ENCODE assay signal across 1 cellular context in the genomic region with DNA sequence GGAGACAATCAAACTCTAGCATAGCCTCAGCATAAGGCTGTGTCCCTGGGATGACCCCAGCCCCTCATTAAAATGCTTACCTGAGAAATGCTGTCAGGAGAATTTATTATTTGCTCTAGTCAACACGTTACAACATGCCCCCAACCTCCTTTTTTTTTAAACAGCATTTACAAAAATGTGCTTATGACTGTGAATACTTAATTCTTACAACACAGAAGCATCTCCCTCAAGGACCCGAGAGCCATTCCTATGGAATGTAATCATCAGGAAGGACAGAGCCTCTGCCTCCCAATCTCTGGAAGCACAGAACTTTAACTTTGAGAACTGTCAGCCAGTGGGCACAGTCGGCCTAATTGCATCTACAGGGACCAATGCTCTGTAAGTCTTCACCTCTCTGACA.
TF ChIP-seq lines count a peak whose summit lies in the region.

No MANE protein-coding gene starts in this region.

TF ChIP-seq in GM23338, 12 proteins besides CTCF, POLR2A, EP300 and RAD21 (continued from another document):
- TF ChIP-seq, protein P1, sequence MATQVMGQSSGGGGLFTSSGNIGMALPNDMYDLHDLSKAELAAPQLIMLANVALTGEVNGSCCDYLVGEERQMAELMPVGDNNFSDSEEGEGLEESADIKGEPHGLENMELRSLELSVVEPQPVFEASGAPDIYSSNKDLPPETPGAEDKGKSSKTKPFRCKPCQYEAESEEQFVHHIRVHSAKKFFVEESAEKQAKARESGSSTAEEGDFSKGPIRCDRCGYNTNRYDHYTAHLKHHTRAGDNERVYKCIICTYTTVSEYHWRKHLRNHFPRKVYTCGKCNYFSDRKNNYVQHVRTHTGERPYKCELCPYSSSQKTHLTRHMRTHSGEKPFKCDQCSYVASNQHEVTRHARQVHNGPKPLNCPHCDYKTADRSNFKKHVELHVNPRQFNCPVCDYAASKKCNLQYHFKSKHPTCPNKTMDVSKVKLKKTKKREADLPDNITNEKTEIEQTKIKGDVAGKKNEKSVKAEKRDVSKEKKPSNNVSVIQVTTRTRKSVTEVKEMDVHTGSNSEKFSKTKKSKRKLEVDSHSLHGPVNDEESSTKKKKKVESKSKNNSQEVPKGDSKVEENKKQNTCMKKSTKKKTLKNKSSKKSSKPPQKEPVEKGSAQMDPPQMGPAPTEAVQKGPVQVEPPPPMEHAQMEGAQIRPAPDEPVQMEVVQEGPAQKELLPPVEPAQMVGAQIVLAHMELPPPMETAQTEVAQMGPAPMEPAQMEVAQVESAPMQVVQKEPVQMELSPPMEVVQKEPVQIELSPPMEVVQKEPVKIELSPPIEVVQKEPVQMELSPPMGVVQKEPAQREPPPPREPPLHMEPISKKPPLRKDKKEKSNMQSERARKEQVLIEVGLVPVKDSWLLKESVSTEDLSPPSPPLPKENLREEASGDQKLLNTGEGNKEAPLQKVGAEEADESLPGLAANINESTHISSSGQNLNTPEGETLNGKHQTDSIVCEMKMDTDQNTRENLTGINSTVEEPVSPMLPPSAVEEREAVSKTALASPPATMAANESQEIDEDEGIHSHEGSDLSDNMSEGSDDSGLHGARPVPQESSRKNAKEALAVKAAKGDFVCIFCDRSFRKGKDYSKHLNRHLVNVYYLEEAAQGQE (IDR thresholded peaks at IDR 0.05; ENCODE audit: unreplicated experiment): no peak
- TF ChIP-seq POLR2AphosphoS5 (IDR thresholded peaks at IDR 0.05; ENCODE audit: low read depth) (no peak), ZNF114 (CRISPR knock-in tag; IDR thresholded peaks at IDR 0.05) (no peak), STAT1 (IDR thresholded peaks at IDR 0.05; ENCODE audit: unreplicated experiment) (no peak), JUNB (IDR thresholded peaks at IDR 0.05; ENCODE audit: unreplicated experiment) (no peak), NANOG (IDR thresholded peaks at IDR 0.05; ENCODE audit: borderline replicate concordance) (no peak), EZH2phosphoT487 (IDR thresholded peaks at IDR 0.05; ENCODE audit: unreplicated experiment) (no peak), ZNF331 (CRISPR knock-in tag; IDR thresholded peaks at IDR 0.05; ENCODE audit: low read depth) (no peak)
- TF ChIP-seq, protein P2, sequence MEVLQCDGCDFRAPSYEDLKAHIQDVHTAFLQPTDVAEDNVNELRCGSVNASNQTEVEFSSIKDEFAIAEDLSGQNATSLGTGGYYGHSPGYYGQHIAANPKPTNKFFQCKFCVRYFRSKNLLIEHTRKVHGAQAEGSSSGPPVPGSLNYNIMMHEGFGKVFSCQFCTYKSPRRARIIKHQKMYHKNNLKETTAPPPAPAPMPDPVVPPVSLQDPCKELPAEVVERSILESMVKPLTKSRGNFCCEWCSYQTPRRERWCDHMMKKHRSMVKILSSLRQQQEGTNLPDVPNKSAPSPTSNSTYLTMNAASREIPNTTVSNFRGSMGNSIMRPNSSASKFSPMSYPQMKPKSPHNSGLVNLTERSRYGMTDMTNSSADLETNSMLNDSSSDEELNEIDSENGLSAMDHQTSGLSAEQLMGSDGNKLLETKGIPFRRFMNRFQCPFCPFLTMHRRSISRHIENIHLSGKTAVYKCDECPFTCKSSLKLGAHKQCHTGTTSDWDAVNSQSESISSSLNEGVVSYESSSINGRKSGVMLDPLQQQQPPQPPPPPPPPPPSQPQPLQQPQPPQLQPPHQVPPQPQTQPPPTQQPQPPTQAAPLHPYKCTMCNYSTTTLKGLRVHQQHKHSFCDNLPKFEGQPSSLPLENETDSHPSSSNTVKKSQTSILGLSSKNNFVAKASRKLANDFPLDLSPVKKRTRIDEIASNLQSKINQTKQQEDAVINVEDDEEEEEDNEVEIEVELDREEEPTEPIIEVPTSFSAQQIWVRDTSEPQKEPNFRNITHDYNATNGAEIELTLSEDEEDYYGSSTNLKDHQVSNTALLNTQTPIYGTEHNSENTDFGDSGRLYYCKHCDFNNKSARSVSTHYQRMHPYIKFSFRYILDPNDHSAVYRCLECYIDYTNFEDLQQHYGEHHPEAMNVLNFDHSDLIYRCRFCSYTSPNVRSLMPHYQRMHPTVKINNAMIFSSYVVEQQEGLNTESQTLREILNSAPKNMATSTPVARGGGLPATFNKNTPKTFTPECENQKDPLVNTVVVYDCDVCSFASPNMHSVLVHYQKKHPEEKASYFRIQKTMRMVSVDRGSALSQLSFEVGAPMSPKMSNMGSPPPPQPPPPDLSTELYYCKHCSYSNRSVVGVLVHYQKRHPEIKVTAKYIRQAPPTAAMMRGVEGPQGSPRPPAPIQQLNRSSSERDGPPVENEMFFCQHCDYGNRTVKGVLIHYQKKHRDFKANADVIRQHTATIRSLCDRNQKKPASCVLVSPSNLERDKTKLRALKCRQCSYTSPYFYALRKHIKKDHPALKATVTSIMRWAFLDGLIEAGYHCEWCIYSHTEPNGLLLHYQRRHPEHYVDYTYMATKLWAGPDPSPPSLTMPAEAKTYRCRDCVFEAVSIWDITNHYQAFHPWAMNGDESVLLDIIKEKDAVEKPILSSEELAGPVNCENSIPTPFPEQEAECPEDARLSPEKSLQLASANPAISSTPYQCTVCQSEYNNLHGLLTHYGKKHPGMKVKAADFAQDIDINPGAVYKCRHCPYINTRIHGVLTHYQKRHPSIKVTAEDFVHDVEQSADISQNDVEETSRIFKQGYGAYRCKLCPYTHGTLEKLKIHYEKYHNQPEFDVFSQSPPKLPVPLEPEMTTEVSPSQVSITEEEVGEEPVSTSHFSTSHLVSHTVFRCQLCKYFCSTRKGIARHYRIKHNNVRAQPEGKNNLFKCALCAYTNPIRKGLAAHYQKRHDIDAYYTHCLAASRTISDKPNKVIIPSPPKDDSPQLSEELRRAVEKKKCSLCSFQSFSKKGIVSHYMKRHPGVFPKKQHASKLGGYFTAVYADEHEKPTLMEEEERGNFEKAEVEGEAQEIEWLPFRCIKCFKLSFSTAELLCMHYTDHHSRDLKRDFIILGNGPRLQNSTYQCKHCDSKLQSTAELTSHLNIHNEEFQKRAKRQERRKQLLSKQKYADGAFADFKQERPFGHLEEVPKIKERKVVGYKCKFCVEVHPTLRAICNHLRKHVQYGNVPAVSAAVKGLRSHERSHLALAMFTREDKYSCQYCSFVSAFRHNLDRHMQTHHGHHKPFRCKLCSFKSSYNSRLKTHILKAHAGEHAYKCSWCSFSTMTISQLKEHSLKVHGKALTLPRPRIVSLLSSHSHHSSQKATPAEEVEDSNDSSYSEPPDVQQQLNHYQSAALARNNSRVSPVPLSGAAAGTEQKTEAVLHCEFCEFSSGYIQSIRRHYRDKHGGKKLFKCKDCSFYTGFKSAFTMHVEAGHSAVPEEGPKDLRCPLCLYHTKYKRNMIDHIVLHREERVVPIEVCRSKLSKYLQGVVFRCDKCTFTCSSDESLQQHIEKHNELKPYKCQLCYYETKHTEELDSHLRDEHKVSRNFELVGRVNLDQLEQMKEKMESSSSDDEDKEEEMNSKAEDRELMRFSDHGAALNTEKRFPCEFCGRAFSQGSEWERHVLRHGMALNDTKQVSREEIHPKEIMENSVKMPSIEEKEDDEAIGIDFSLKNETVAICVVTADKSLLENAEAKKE (CRISPR knock-in tag; IDR thresholded peaks at IDR 0.05): no peak
- TF ChIP-seq, protein P3, sequence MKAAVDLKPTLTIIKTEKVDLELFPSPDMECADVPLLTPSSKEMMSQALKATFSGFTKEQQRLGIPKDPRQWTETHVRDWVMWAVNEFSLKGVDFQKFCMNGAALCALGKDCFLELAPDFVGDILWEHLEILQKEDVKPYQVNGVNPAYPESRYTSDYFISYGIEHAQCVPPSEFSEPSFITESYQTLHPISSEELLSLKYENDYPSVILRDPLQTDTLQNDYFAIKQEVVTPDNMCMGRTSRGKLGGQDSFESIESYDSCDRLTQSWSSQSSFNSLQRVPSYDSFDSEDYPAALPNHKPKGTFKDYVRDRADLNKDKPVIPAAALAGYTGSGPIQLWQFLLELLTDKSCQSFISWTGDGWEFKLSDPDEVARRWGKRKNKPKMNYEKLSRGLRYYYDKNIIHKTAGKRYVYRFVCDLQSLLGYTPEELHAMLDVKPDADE (IDR thresholded peaks at IDR 0.05): no peak
